ENCODE assay signal across 22 cellular contexts in genomic region chr1:61400131-61400530, GRCh38.
DNase-seq lines count a peak whose midpoint lies in the region; TF ChIP-seq lines count a peak whose summit lies in the region.
"Had no signal": no experiment of that assay in that cellular context is flagged by ENCODE, and none has a peak within 500 bp of the region (broad histone marks: within the 10 kb centered on the region; RNA-seq: fewer than 3 reads in every experiment).

No MANE protein-coding gene starts in this region.

- no peaks in the 10 kb centered on the region for H3K27me3 Mint-ChIP-seq in MCF 10A (ENCODE audit: insufficient read depth, unreplicated experiment)
- H3K27me3 Mint-ChIP-seq: activated T-cell treated with anti-CD3 and anti-CD28 coated beads, Interleukin-2, amount 50 U/mL, for 24 hours; central memory CD8-positive, alpha-beta T cell had no signal

- CTCF ChIA-PET in MCF 10A (lab: Yijun Ruan, JAX): no interaction called here

- H3K9me3 Mint-ChIP-seq in MCF 10A (ENCODE audit: unreplicated experiment): no peaks in the 10 kb centered on the region
- H3K9me3 Mint-ChIP-seq: activated T-cell treated with anti-CD3 and anti-CD28 coated beads, Interleukin-2, amount 50 U/mL, for 24 hours; CD4-positive, CD25-positive, alpha-beta regulatory T cell; central memory CD8-positive, alpha-beta T cell had no signal

- peaks cover 3% of the 10 kb centered on the region for H3K4me1 Mint-ChIP-seq in MCF 10A (ENCODE audit: insufficient read depth, unreplicated experiment)
- H3K4me1 Mint-ChIP-seq: CD4-positive, CD25-positive, alpha-beta regulatory T cell; central memory CD8-positive, alpha-beta T cell had no signal

- peaks cover 21% of the 10 kb centered on the region for H3K36me3 Mint-ChIP-seq in MCF 10A (ENCODE audit: insufficient read depth, unreplicated experiment)

- H3K36me3 ChIP-seq in breast epithelium (no peaks in the 10 kb centered on the region), sigmoid colon (no peaks in the 10 kb centered on the region)
- H3K36me3 ChIP-seq: prostate gland had no signal

- POLR2A ChIA-PET in MCF 10A (lab: Yijun Ruan, JAX): no interaction called here

- H3K27ac ChIP-seq in breast epithelium (peak overlapping the region; percentile 54 to 66), sigmoid colon (peak overlapping the region; percentile 43 to 81 (median 62))
- H3K27ac ChIP-seq: prostate gland had no signal

- no TSS peak for BruUV-seq in MCF 10A (replicated peaks; lab: Mats Ljungman, UMichigan)

- H3K4me1 ChIP-seq in breast epithelium (peaks cover 0 to 3% of the 10 kb centered on the region in 2 donors), sigmoid colon (peaks cover 0 to 50% (median 41%) of the 10 kb centered on the region in 4 donors)
- H3K4me1 ChIP-seq: prostate gland had no signal

- no peak for TF ChIP-seq EP300 in sigmoid colon (IDR thresholded peaks at IDR 0.05)

- no peaks in the 10 kb centered on the region for H3K27me3 ChIP-seq in breast epithelium
- H3K27me3 ChIP-seq in sigmoid colon: no peaks in the 10 kb centered on the region

- TF ChIP-seq POLR2A in breast epithelium (IDR thresholded peaks at IDR 0.05) (no peak), sigmoid colon (IDR thresholded peaks at IDR 0.05) (no peak), lower leg skin (IDR thresholded peaks at IDR 0.05) (no peak)

- TF ChIP-seq CTCF in breast epithelium (IDR thresholded peaks at IDR 0.05): no peak
- TF ChIP-seq CTCF in MCF 10A (IDR thresholded peaks at IDR 0.05; ENCODE audit: unreplicated experiment): no peak
- no peak for TF ChIP-seq CTCF in sigmoid colon (IDR thresholded peaks at IDR 0.05)
- TF ChIP-seq CTCF in lower leg skin (IDR thresholded peaks at IDR 0.05): no peak

- WGBS in sigmoid colon, 2 donors: 42 to 55% methylated on average over 3 of the region's 3 CpGs
- 67 to 75% methylated on average over 3 of the region's 3 CpGs for WGBS in lower leg skin, 2 donors

- no peaks in the 10 kb centered on the region for H3K9me3 ChIP-seq in breast epithelium
- no peaks in the 10 kb centered on the region for H3K9me3 ChIP-seq in sigmoid colon
- H3K9me3 ChIP-seq: prostate gland had no signal

- H3K4me3 ChIP-seq in breast epithelium (peak overlapping the region in 1 of 3 donors; percentile 18), sigmoid colon (no peak overlapping the region), lower leg skin (ENCODE audit: low read depth, poor library complexity, severe bottlenecking) (no peak overlapping the region)
- H3K4me3 ChIP-seq: lung, prostate gland had no signal

- DNase-seq in breast epithelium (ENCODE audit: low spot score in 2 of 2): no peak
- DNase-seq in MCF 10A (ENCODE audit: unreplicated experiment): no peak
- DNase-seq in left kidney (ENCODE audit: low read depth, low spot score): peak; percentile 67
- DNase-seq in sigmoid colon: no peak
- no peak for DNase-seq in NK-92 (lab: John Stamatoyannopoulos, UW; ENCODE audit: unreplicated experiment)
- DNase-seq in stimulated activated CD4-positive, alpha-beta T cell treated with anti-CD3 and anti-CD28 coated beads, Interleukin-1b, Interleukin-23, amount 100 ng/mL, for 48 hours: no peak
- no peak for DNase-seq in lower leg skin (ENCODE audit: low spot score in 2 of 2)
- DNase-seq in effector CD8-positive, alpha-beta T cell (lab: John Stamatoyannopoulos, UW): no peak
- DNase-seq: activated CD4-positive, alpha-beta T cell treated with anti-CD3 and anti-CD28 coated beads for 4 hours; activated gamma-delta T cell treated with Interleukin-2 at 50 U/mL for 16 hours; activated T-cell treated with anti-CD3 and anti-CD28 coated beads, Interleukin-2, amount 50 U/mL, for 24 hours; CD4-positive, CD25-positive, alpha-beta regulatory T cell; glutamatergic neuron; kidney; NCI-H1436 treated with DMSO at 0.1 percent for 48 hours; NCI-H2171; NCI-H510A; SHP77; substantia nigra had no signal

- no peak overlapping the region for H3K4me3 Mint-ChIP-seq in MCF 10A (ENCODE audit: unreplicated experiment)
- H3K4me3 Mint-ChIP-seq: activated T-cell treated with anti-CD3 and anti-CD28 coated beads, Interleukin-2, amount 50 U/mL, for 24 hours; CD4-positive, CD25-positive, alpha-beta regulatory T cell; central memory CD8-positive, alpha-beta T cell had no signal

- intact Hi-C loops in breast epithelium (cut with DNase I; ENCODE audit: low total_unique reads): no loop called here
- intact Hi-C loops in MCF 10A (cut with micrococcal nuclease): no loop called here
- intact Hi-C loops in sigmoid colon (cut with DNase I): no loop called here
- intact Hi-C loops in lower leg skin (cut with DNase I; ENCODE audit: low total_unique reads): no loop called here

- H3K27ac Mint-ChIP-seq in MCF 10A (ENCODE audit: low read depth, unreplicated experiment): no peak overlapping the region
- H3K27ac Mint-ChIP-seq: activated T-cell treated with anti-CD3 and anti-CD28 coated beads, Interleukin-2, amount 50 U/mL, for 24 hours; CD4-positive, CD25-positive, alpha-beta regulatory T cell had no signal
